In genomic region chr10:26440091-26440445, GRCh38 we compare ENCODE assay signal across 1 cellular context.
TF ChIP-seq lines count a peak whose summit lies in the region.

No MANE protein-coding gene starts in this region.

TF ChIP-seq in A549, 52 proteins besides CTCF, POLR2A, EP300 and RAD21 (continued from another document):
- TF ChIP-seq BCL3 (IDR thresholded peaks at IDR 0.05) (no peak), HDAC2 (IDR thresholded peaks at IDR 0.05) (no peak), CBX2 (IDR thresholded peaks at IDR 0.05; ENCODE audit: borderline replicate concordance, low read depth) (no peak), JUN (IDR thresholded peaks at IDR 0.05) (no peak), FOSB (CRISPR knock-in tag; IDR thresholded peaks at IDR 0.05) (no peak)
- TF ChIP-seq, protein P1, sequence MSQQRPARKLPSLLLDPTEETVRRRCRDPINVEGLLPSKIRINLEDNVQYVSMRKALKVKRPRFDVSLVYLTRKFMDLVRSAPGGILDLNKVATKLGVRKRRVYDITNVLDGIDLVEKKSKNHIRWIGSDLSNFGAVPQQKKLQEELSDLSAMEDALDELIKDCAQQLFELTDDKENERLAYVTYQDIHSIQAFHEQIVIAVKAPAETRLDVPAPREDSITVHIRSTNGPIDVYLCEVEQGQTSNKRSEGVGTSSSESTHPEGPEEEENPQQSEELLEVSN (IDR thresholded peaks at IDR 0.05; ENCODE audit: borderline replicate concordance, low read depth): no peak
